In the genomic region with DNA sequence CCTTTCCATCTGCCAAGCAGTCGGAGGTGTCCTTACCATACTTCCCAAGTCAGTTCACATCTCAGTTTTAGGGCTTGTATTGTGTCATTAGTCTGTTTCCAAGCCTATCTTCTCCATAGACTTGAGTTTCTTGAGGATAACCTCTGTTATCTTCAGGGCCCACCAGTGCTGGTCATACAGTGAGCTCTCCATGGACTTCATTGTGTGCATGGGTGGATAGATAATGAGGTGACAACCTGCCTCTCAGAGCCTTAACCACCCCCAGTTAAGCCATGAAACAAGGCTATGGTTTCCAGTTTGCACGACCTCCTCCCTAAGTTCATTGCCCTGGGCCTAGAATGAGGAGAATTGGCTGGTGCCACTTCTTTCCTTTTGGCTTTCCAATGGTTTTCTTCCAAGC, we compare ENCODE assay signal across 19 cellular contexts.
"Had no signal": no experiment of that assay in that cellular context is flagged by ENCODE, and none has a peak within 500 bp of the region (broad histone marks: within the 10 kb centered on the region; RNA-seq: fewer than 3 reads in every experiment).

No MANE protein-coding gene starts in this region.

- H3K27me3 ChIP-seq: sigmoid colon, stomach, thyroid gland had no signal

- ATAC-seq: left ventricle myocardium superior; lower lobe of right lung; natural killer cell; psoas muscle; right cardiac atrium; stimulated activated effector memory CD8-positive, alpha-beta T cell treated with anti-CD3 and anti-CD28 coated beads, Interleukin-12 subunit alpha, Interleukin-12 subunit beta, amount 100 ng/mL, for 72 hours had no signal

- H3K27ac ChIP-seq: lower lobe of right lung, psoas muscle, sigmoid colon, stomach, thyroid gland had no signal

- H3K36me3 Mint-ChIP-seq: natural killer cell; stimulated activated effector memory CD8-positive, alpha-beta T cell treated with anti-CD3 and anti-CD28 coated beads, Interleukin-12 subunit alpha, Interleukin-12 subunit beta, amount 100 ng/mL, for 72 hours; type B pancreatic cell had no signal

- H3K36me3 ChIP-seq: lower lobe of right lung, sigmoid colon, stomach, thyroid gland had no signal

- H3K9me3 ChIP-seq: lower lobe of right lung, psoas muscle, sigmoid colon, stomach, thyroid gland had no signal

- H3K27me3 Mint-ChIP-seq: type B pancreatic cell had no signal

- H3K4me3 Mint-ChIP-seq: immature natural killer cell; natural killer cell; stimulated activated effector memory CD8-positive, alpha-beta T cell treated with anti-CD3 and anti-CD28 coated beads, Interleukin-12 subunit alpha, Interleukin-12 subunit beta, amount 100 ng/mL, for 72 hours; type B pancreatic cell had no signal

- H3K4me1 ChIP-seq: lower lobe of right lung, psoas muscle, sigmoid colon had no signal

- H3K9me3 Mint-ChIP-seq: immature natural killer cell; natural killer cell; stimulated activated effector memory CD8-positive, alpha-beta T cell treated with anti-CD3 and anti-CD28 coated beads, Interleukin-12 subunit alpha, Interleukin-12 subunit beta, amount 100 ng/mL, for 72 hours had no signal

- DNase-seq: dermis blood vessel endothelial cell; effector memory CD4-positive, alpha-beta T cell; hypothalamus; immature natural killer cell; islet precursor cell; kidney glomerular epithelial cell; left ventricle myocardium superior; lower lobe of right lung; natural killer cell; psoas muscle; right cardiac atrium; sigmoid colon; stimulated activated CD4-positive, alpha-beta T cell treated with anti-CD3 and anti-CD28 coated beads, Interleukin-2, amount 100 ng/mL, for 24 hours; stimulated activated CD4-positive, alpha-beta T cell treated with anti-CD3 and anti-CD28 coated beads, Interleukin-4, amount 100 ng/mL, for 24 hours; stimulated activated naive CD4-positive, alpha-beta T cell treated with Interleukin-2 at 50 U/mL for 16 hours; stomach; thyroid gland had no signal

- H3K4me3 ChIP-seq: lower lobe of right lung, psoas muscle, sigmoid colon, stomach, thyroid gland had no signal

- H3K4me1 Mint-ChIP-seq: immature natural killer cell; stimulated activated effector memory CD8-positive, alpha-beta T cell treated with anti-CD3 and anti-CD28 coated beads, Interleukin-12 subunit alpha, Interleukin-12 subunit beta, amount 100 ng/mL, for 72 hours had no signal

- H3K27ac Mint-ChIP-seq: immature natural killer cell; natural killer cell; stimulated activated effector memory CD8-positive, alpha-beta T cell treated with anti-CD3 and anti-CD28 coated beads, Interleukin-12 subunit alpha, Interleukin-12 subunit beta, amount 100 ng/mL, for 72 hours; type B pancreatic cell had no signal
